22 cellular contexts compared by ENCODE assay signal in genomic region chr7:16494551-16494950, GRCh38. TPM values are rescaled to one million over a fixed set of nuclear protein-coding genes. Genes with fewer than 3 reads are reported as not detected.
A peak's percentile ranks its signal among the peaks of the same experiment; 100 is the strongest.
DNase-seq lines count a peak whose midpoint lies in the region; ATAC-seq, FAIRE-seq and TF ChIP-seq lines count a peak whose summit lies in the region.
"Had no signal": no experiment of that assay in that cellular context is flagged by ENCODE, and none has a peak within 500 bp of the region (broad histone marks: within the 10 kb centered on the region; RNA-seq: fewer than 3 reads in every experiment).

No MANE protein-coding gene starts in this region.

- H3K4me3 Mint-ChIP-seq in endodermal cell (no peak overlapping the region), mesothelial cell of epicardium (no peak overlapping the region), osteocyte (ENCODE audit: unreplicated experiment) (no peak overlapping the region)
- H3K4me3 Mint-ChIP-seq: CD4-positive, alpha-beta T cell; GM23338; HFFc6 had no signal

- ATAC-seq in GM19395 (IDR thresholded peaks at IDR 0.05; ENCODE audit: unreplicated experiment) = no peak
- ATAC-seq: GM23338 had no signal

- TF ChIP-seq CTCF in endodermal cell (conservative IDR thresholded peaks at IDR 0.05) = no peak
- TF ChIP-seq CTCF in hepatocyte (IDR thresholded peaks at IDR 0.05; ENCODE audit: poor library complexity) = no peak
- no peak for TF ChIP-seq CTCF in mesothelial cell of epicardium (IDR thresholded peaks at IDR 0.05; ENCODE audit: unreplicated experiment)
- TF ChIP-seq CTCF in osteocyte (IDR thresholded peaks at IDR 0.05) = no peak

- H3K9me3 ChIP-seq in endodermal cell (ENCODE audit: control insufficient read depth, low read length) (no peaks in the 10 kb centered on the region), hepatocyte (ENCODE audit: low read depth) (no peaks in the 10 kb centered on the region)
- H3K9me3 ChIP-seq: Caco-2 had no signal

- DNase-seq in HEK293T (ENCODE audit: extremely low spot score) (no peak), endodermal cell (no peak), hepatocyte (ENCODE audit: low spot score) (no peak), mesothelial cell of epicardium (ENCODE audit: low spot score in 2 of 2, unreplicated experiment in 2 of 2) (no peak), caudate nucleus (lab: John Stamatoyannopoulos, UW) (no peak), osteocyte (ENCODE audit: extremely low spot score, unreplicated experiment) (no peak), RCC 7860 (ENCODE audit: low spot score) (no peak)
- DNase-seq: ACHN; AML-193; Caco-2; CD4-positive, alpha-beta T cell; HCEC 1CT; HFFc6; IMR-90 had no signal

- H3K4me1 Mint-ChIP-seq in endodermal cell (peaks cover 14% of the 10 kb centered on the region), mesothelial cell of epicardium (peaks cover 35% of the 10 kb centered on the region), osteocyte (ENCODE audit: unreplicated experiment) (no peaks in the 10 kb centered on the region)
- H3K4me1 Mint-ChIP-seq: GM23338 had no signal

- no peaks in the 10 kb centered on the region for H4K20me1 ChIP-seq in hepatocyte (ENCODE audit: insufficient read depth, poor library complexity, severe bottlenecking)

- H3K27ac ChIP-seq in endodermal cell (ENCODE audit: low read depth, low read length) = peak overlapping the region; percentile 51
- H3K27ac ChIP-seq in hepatocyte = peak overlapping the region; percentile 50
- H3K27ac ChIP-seq in caudate nucleus (ENCODE audit: low read depth, low read length) = no peak overlapping the region

- no peaks in the 10 kb centered on the region for H3K9me3 Mint-ChIP-seq in endodermal cell
- no peaks in the 10 kb centered on the region for H3K9me3 Mint-ChIP-seq in mesothelial cell of epicardium
- H3K9me3 Mint-ChIP-seq in osteocyte (ENCODE audit: unreplicated experiment) = no peaks in the 10 kb centered on the region
- H3K9me3 Mint-ChIP-seq: CD4-positive, alpha-beta T cell; GM23338; HFFc6 had no signal

- no peaks in the 10 kb centered on the region for H3K36me3 ChIP-seq in endodermal cell (ENCODE audit: control insufficient read depth, insufficient read depth, low read length)
- H3K36me3 ChIP-seq in hepatocyte (replicated peaks; ENCODE audit: insufficient read depth, low read depth) = no peaks in the 10 kb centered on the region

- H2AFZ ChIP-seq in hepatocyte = no peak overlapping the region
- H2AFZ ChIP-seq: GM23338 had no signal

- H3K27me3 ChIP-seq in endodermal cell (ENCODE audit: control insufficient read depth, insufficient read depth, low read length, poor library complexity, severe bottlenecking) (no peaks in the 10 kb centered on the region), hepatocyte (no peaks in the 10 kb centered on the region)

- no peak overlapping the region for H3K4me2 ChIP-seq in hepatocyte
- H3K4me2 ChIP-seq: GM23338 had no signal

- POLR2A ChIA-PET in HEK293T (lab: Yijun Ruan, JAX) = no interaction called here

- no peaks in the 10 kb centered on the region for H3K79me2 ChIP-seq in hepatocyte

- 95% methylated on average over 2 of the region's 2 CpGs; no CpG with 5 or more reads in 1 of the 2 experiments for WGBS in endodermal cell (ENCODE audit: insufficient coverage in 1 of 2, insufficient read length in 1 of 2), 2 experiments
- 84% methylated on average over 2 of the region's 2 CpGs for WGBS in hepatocyte (ENCODE audit: low lambda C conversion rate, missing lambda C conversion rate)

- no peak overlapping the region for H3K4me3 ChIP-seq in endodermal cell (ENCODE audit: low read length)
- no peak overlapping the region for H3K4me3 ChIP-seq in hepatocyte
- H3K4me3 ChIP-seq: GM23338 had no signal

- peaks cover 18% of the 10 kb centered on the region for H3K4me1 ChIP-seq in endodermal cell (ENCODE audit: control insufficient read depth, insufficient read depth, low read length)
- peaks cover 39% of the 10 kb centered on the region for H3K4me1 ChIP-seq in hepatocyte (ENCODE audit: insufficient read depth)

- H3K9ac ChIP-seq in endodermal cell (ENCODE audit: extremely low read depth, low read length, poor library complexity, severe bottlenecking) = no peak overlapping the region

- H3K27ac Mint-ChIP-seq in endodermal cell (no peak overlapping the region), mesothelial cell of epicardium (peak overlapping the region; percentile 44), osteocyte (ENCODE audit: unreplicated experiment) (no peak overlapping the region)
- H3K27ac Mint-ChIP-seq: CD4-positive, alpha-beta T cell; GM23338; HFFc6 had no signal

- FAIRE-seq in RCC 7860 (lab: Jason Lieb, UNC) = no peak
- FAIRE-seq: A204.1, D721Med, GM12891, H54, HTR-8/SVneo had no signal

- no peaks in the 10 kb centered on the region for H3K9me2 ChIP-seq in hepatocyte (replicated peaks; ENCODE audit: insufficient read depth)

- CTCF ChIA-PET in HEK293T (lab: Yijun Ruan, JAX) = no interaction called here

- H3K27me3 Mint-ChIP-seq in endodermal cell (ENCODE audit: insufficient read depth) (no peaks in the 10 kb centered on the region), mesothelial cell of epicardium (ENCODE audit: low read depth) (no peaks in the 10 kb centered on the region), osteocyte (ENCODE audit: unreplicated experiment) (no peaks in the 10 kb centered on the region)

- H3K36me3 Mint-ChIP-seq in endodermal cell (ENCODE audit: low read depth) (no peaks in the 10 kb centered on the region), mesothelial cell of epicardium (no peaks in the 10 kb centered on the region), osteocyte (ENCODE audit: unreplicated experiment) (no peaks in the 10 kb centered on the region)

TF ChIP-seq in HEK293T, 16 proteins besides CTCF, POLR2A, EP300 and RAD21:
- TF ChIP-seq ZNF384 (IDR thresholded peaks at IDR 0.05) (no peak), PKNOX1 (IDR thresholded peaks at IDR 0.05) (0 out of 2 replicates have a peak, but pooled peaks have one; percentile 2), ELF4 (IDR thresholded peaks at IDR 0.05) (no peak), LEF1 (IDR thresholded peaks at IDR 0.05; ENCODE audit: borderline replicate concordance) (no peak), SP1 (IDR thresholded peaks at IDR 0.05) (no peak), TARDBP (IDR thresholded peaks at IDR 0.05) (no peak)
TF ChIP-seq in HEK293T: peak in this region for 1.

RNA-seq across cellular contexts. Expression of gene SOSTDC1, which starts 29.0 kb away (rescaled TPM):
- total RNA-seq in endodermal cell = under 1 TPM; 0.13 to 0.29 TPM
- polyA plus RNA-seq in endodermal cell (2013, experiment 1 of 2) = 7.1 TPM
- polyA plus RNA-seq in endodermal cell (2013, experiment 2 of 2) = 6.4 TPM
- 65.8 and 71.5 TPM in 2 replicates for total RNA-seq in hepatocyte
- polyA plus RNA-seq in hepatocyte = 30.9 and 38.5 TPM in 2 replicates
- 12.7 to 13.6 TPM (median 13.0 TPM) in 3 replicates for total RNA-seq in mesothelial cell of epicardium
- total RNA-seq in osteocyte = not detected in 2 replicates
- total RNA-seq: CD4-positive, alpha-beta T cell; HFFc6; IMR-90 had no signal
- polyA plus RNA-seq: BJ had no signal

RNA-seq across cellular contexts. Expression of gene LRRC72, which starts 32.1 kb away (rescaled TPM):
- total RNA-seq in endodermal cell (not detected), hepatocyte (not detected in 2 replicates), mesothelial cell of epicardium (not detected in 3 replicates), osteocyte (not detected in 2 replicates)
- not detected for polyA plus RNA-seq in endodermal cell (2013, experiment 1 of 2)
- polyA plus RNA-seq in endodermal cell (2013, experiment 2 of 2) = not detected
- not detected in 2 replicates for polyA plus RNA-seq in hepatocyte
- total RNA-seq: Caco-2; CD4-positive, alpha-beta T cell; GM23338; HFFc6; IMR-90 had no signal
- polyA plus RNA-seq: BJ, GM23338, IMR-90 had no signal

Comparison
In these comparisons a context has a peak if more than half of its experiments do, and no peak if none do; other contexts are left out.
1. RNA of gene SOSTDC1, which starts 29.0 kb away (total RNA-seq): 65.8 to 71.5 TPM in hepatocyte and 12.7 to 13.6 TPM in mesothelial cell of epicardium; 0.13 to 0.29 TPM in endodermal cell and not detected in osteocyte; every median in the first group is over 10 times any median in the second.